8 cellular contexts compared by ENCODE assay signal in genomic region chr21:36069713-36070573, GRCh38. TPM values are rescaled to one million over a fixed set of nuclear protein-coding genes. Genes with fewer than 3 reads are reported as not detected.
A peak's percentile ranks its signal among the peaks of the same experiment; 100 is the strongest.
DNase-seq lines count a peak whose midpoint lies in the region; ATAC-seq and TF ChIP-seq lines count a peak whose summit lies in the region.

CBR1 (plus strand) TSS chr21:36070024; CDS start chr21:36070116, 92 bp downstream.

- POLR2A ChIA-PET in BJ (lab: Charles Lee): interaction anchor here (1.0 kb wide), 1 partner anchor 10 kb away, joined by 13 read pairs; the partner anchor contains the start of gene SETD4

- H3K27ac ChIP-seq in effector memory CD4-positive, alpha-beta T cell (ENCODE audit: insufficient read depth, low read length, poor library complexity, severe bottlenecking): peak within 1 kb of the TSS; percentile 62

- ATAC-seq in GM19372 (IDR thresholded peaks at IDR 0.05; ENCODE audit: low read depth, unreplicated experiment) (peak; percentile 90), HG03521 (IDR thresholded peaks at IDR 0.05; ENCODE audit: unreplicated experiment) (peak; percentile 94)

- H3K4me1 ChIP-seq in effector memory CD4-positive, alpha-beta T cell (ENCODE audit: control insufficient read depth, insufficient read depth, low read length, poor library complexity, severe bottlenecking): peaks cover 13% of the 10 kb centered on the region

- H3K36me3 ChIP-seq in BJ (ENCODE audit: control insufficient read depth, insufficient read depth, low read length): peaks cover 6% of the 10 kb centered on the region
- peaks cover 7% of the 10 kb centered on the region for H3K36me3 ChIP-seq in effector memory CD4-positive, alpha-beta T cell (ENCODE audit: control insufficient read depth, insufficient read depth, low read length)

- no peak for TF ChIP-seq CTCF in BJ (IDR thresholded peaks at IDR 0.05; ENCODE audit: insufficient read depth, low read depth, low read length)

- peak; percentile 64 for DNase-seq in BJ (ENCODE audit: low read depth)
- peak; percentile 49 for DNase-seq in NCI-H82 treated with DMSO at 0.1 percent for 48 hours (lab: John Stamatoyannopoulos, UW; ENCODE audit: unreplicated experiment)
- DNase-seq in activated CD8-positive, alpha-beta memory T cell treated with anti-CD3 and anti-CD28 coated beads for 4 hours (ENCODE audit: low read depth in 2 of 2): peak; percentile 77
- DNase-seq in effector memory CD4-positive, alpha-beta T cell: peak; percentile 76 to 82 (median 76)
- peak; percentile 87 to 90 for DNase-seq in lung microvascular endothelial cell (ENCODE audit: low read depth in 2 of 2)
- peak; percentile 80 to 87 (median 80) for DNase-seq in stimulated activated CD4-positive, alpha-beta T cell treated with anti-CD3 and anti-CD28 coated beads, TNF-alpha, amount 100 ng/mL, for 4 hours (ENCODE audit: low read depth in 3 of 3)

- no peaks in the 10 kb centered on the region for H3K27me3 ChIP-seq in BJ (ENCODE audit: control insufficient read depth, insufficient read depth, low read length)
- H3K27me3 ChIP-seq in effector memory CD4-positive, alpha-beta T cell (replicated peaks; ENCODE audit: control insufficient read depth, insufficient read depth, low read length, poor library complexity, severe bottlenecking): no peaks in the 10 kb centered on the region

- CTCF ChIA-PET in BJ (lab: Yijun Ruan, JAX): interaction anchor here (0.7 to 0.8 kb wide), 3 partner anchors 24 to 138 kb away, joined by 3 read pairs; no protein-coding TSS in a partner anchor

- H3K9me3 ChIP-seq in effector memory CD4-positive, alpha-beta T cell (ENCODE audit: control insufficient read depth, low read length): no peaks in the 10 kb centered on the region

- H3K4me3 ChIP-seq in BJ (ENCODE audit: low read depth, low read length): peak within 1 kb of the TSS; percentile 87
- H3K4me3 ChIP-seq in effector memory CD4-positive, alpha-beta T cell (ENCODE audit: insufficient read depth, low read depth, low read length, poor library complexity, severe bottlenecking): peak within 1 kb of the TSS; percentile 69

RNA-seq across cellular contexts. Expression of gene CBR1, which starts in this region (rescaled TPM):
- 105 and 157 TPM in 2 replicates for polyA plus RNA-seq in BJ (2011; rRNA removed)
- 25.8 and 35.8 TPM in 2 replicates for polyA minus RNA-seq in BJ (2011; rRNA and poly(A)+ RNA removed)
- 19.2 and 29.9 TPM in 2 replicates for total RNA-seq in lung microvascular endothelial cell

Comparison
In these comparisons a context has a peak if more than half of its experiments do, and no peak if none do; other contexts are left out.
1. Peak in every context shown above with its lines: DNase-seq, ATAC-seq, H3K4me3 ChIP-seq and H3K27ac ChIP-seq.